ENCODE assay signal across 21 cellular contexts in genomic region chr1:202680586-202681352, GRCh38. TPM values are rescaled to one million over a fixed set of nuclear protein-coding genes. Genes with fewer than 3 reads are reported as not detected.
"Had no signal": no experiment of that assay in that cellular context is flagged by ENCODE, and none has a peak within 500 bp of the region (broad histone marks: within the 10 kb centered on the region; RNA-seq: fewer than 3 reads in every experiment).

No MANE protein-coding gene starts in this region.

- H3K27ac Mint-ChIP-seq: activated B cell treated with CpG ODN at 0.5 μM for 24 hours; activated CD8-positive, alpha-beta T cell treated with anti-CD3 and anti-CD28 coated beads for 36 hours; activated naive CD8-positive, alpha-beta T cell; brain; stimulated activated effector memory CD8-positive, alpha-beta T cell treated with anti-CD3 and anti-CD28 coated beads, Interleukin-12 subunit alpha, Interleukin-12 subunit beta, amount 100 ng/mL, for 72 hours had no signal

- H3K27ac ChIP-seq: colonic mucosa, esophagus muscularis mucosa, hepatocyte, pancreas had no signal

- H3K4me3 Mint-ChIP-seq: activated B cell treated with CpG ODN at 0.5 μM for 24 hours; activated CD8-positive, alpha-beta T cell treated with anti-CD3 and anti-CD28 coated beads for 36 hours; activated naive CD8-positive, alpha-beta T cell; activated T-cell treated with anti-CD3 and anti-CD28 coated beads, Interleukin-2, amount 50 U/mL, for 4 hours; brain; neural crest cell; stimulated activated effector memory CD8-positive, alpha-beta T cell treated with anti-CD3 and anti-CD28 coated beads, Interleukin-12 subunit alpha, Interleukin-12 subunit beta, amount 100 ng/mL, for 72 hours had no signal

- H3K4me3 ChIP-seq: colonic mucosa, esophagus muscularis mucosa, hepatocyte, pancreas had no signal

- H3K36me3 ChIP-seq: colonic mucosa, esophagus muscularis mucosa, pancreas had no signal

- H3K36me3 Mint-ChIP-seq: brain; stimulated activated effector memory CD8-positive, alpha-beta T cell treated with anti-CD3 and anti-CD28 coated beads, Interleukin-12 subunit alpha, Interleukin-12 subunit beta, amount 100 ng/mL, for 72 hours had no signal

- H3K4me1 Mint-ChIP-seq: activated B cell treated with CpG ODN at 0.5 μM for 24 hours; brain; neural crest cell; stimulated activated effector memory CD8-positive, alpha-beta T cell treated with anti-CD3 and anti-CD28 coated beads, Interleukin-12 subunit alpha, Interleukin-12 subunit beta, amount 100 ng/mL, for 72 hours had no signal

- ATAC-seq: activated CD8-positive, alpha-beta T cell treated with anti-CD3 and anti-CD28 coated beads for 36 hours; activated T-cell treated with anti-CD3 and anti-CD28 coated beads, Interleukin-2, amount 50 U/mL, for 4 hours; pancreas; stimulated activated effector memory CD8-positive, alpha-beta T cell treated with anti-CD3 and anti-CD28 coated beads, Interleukin-12 subunit alpha, Interleukin-12 subunit beta, amount 100 ng/mL, for 72 hours had no signal

- H3K9me3 Mint-ChIP-seq: activated B cell treated with CpG ODN at 0.5 μM for 24 hours, neural crest cell had no signal

- DNase-seq: activated B cell treated with CpG ODN at 0.5 μM for 24 hours; activated CD4-positive, alpha-beta T cell treated with anti-CD3 and anti-CD28 coated beads for 48 hours; activated CD8-positive, alpha-beta T cell treated with anti-CD3 and anti-CD28 coated beads for 36 hours; activated effector memory CD4-positive, alpha-beta T cell treated with Interleukin-2 at 50 U/mL for 16 hours; activated T-cell treated with anti-CD3 and anti-CD28 coated beads, Interleukin-2, amount 50 U/mL, for 4 hours; amniotic stem cell; central memory CD4-positive, alpha-beta T cell; colonic mucosa; kidney glomerular epithelial cell; pancreas; stimulated activated CD4-positive, alpha-beta T cell treated with anti-CD3 and anti-CD28 coated beads, Interleukin-12 subunit alpha, Interleukin-12 subunit beta, amount 100 ng/mL, for 4 hours; stimulated activated CD4-positive, alpha-beta T cell treated with anti-CD3 and anti-CD28 coated beads, Interleukin-2, amount 100 ng/mL, for 24 hours; T-helper 2 cell had no signal

- H3K9me3 ChIP-seq: colonic mucosa, pancreas had no signal

- H3K27me3 ChIP-seq: colonic mucosa, hepatocyte, pancreas had no signal

- H3K4me1 ChIP-seq: colonic mucosa, esophagus muscularis mucosa, pancreas had no signal

RNA-seq across cellular contexts. Expression of gene SYT2, which starts 29.5 kb away (rescaled TPM):
- total RNA-seq: activated B cell treated with CpG ODN at 0.5 μM for 24 hours; activated CD8-positive, alpha-beta T cell treated with anti-CD3 and anti-CD28 coated beads for 36 hours; activated T-cell treated with anti-CD3 and anti-CD28 coated beads, Interleukin-2, amount 50 U/mL, for 4 hours; lower leg skin; ureter had no signal
